In the genomic region with DNA sequence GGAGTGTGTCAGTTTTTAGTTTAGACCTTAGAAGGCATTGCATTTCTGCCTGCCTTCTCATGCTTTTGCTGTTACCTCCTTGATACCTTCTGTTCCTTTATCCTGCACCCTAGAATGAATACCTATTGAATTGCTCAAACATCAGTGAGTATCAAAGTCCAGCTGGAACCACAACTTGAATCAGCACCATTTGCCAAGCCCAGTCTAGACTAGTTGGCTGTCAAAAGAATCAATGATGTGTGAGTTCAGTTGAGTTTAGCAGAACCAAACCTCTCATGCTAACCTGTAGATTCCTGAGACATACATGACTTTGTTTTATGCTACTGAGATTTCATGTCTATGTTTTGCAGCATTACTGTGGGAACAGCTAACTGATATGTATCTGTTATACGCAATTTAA, we compare ENCODE assay signal across 14 cellular contexts.
DNase-seq lines count a peak whose midpoint lies in the region; ATAC-seq and TF ChIP-seq lines count a peak whose summit lies in the region.
"Had no signal": no experiment of that assay in that cellular context is flagged by ENCODE, and none has a peak within 500 bp of the region (broad histone marks: within the 10 kb centered on the region; RNA-seq: fewer than 3 reads in every experiment).

No MANE protein-coding gene starts in this region.

- no peaks in the 10 kb centered on the region for H3K27me3 Mint-ChIP-seq in stimulated activated naive CD8-positive, alpha-beta T cell treated with anti-CD3 and anti-CD28 coated beads, Interleukin-15, Interleukin-2, amounts not matched to agents 100 ng/mL and 50 ng/mL, for 24 hours
- H3K27me3 Mint-ChIP-seq: CD4-positive, CD25-positive, alpha-beta regulatory T cell had no signal

- no peaks in the 10 kb centered on the region for H3K36me3 Mint-ChIP-seq in stimulated activated naive CD8-positive, alpha-beta T cell treated with anti-CD3 and anti-CD28 coated beads, Interleukin-15, Interleukin-2, amounts not matched to agents 100 ng/mL and 50 ng/mL, for 24 hours (ENCODE audit: low read depth)
- H3K36me3 Mint-ChIP-seq: CD4-positive, CD25-positive, alpha-beta regulatory T cell had no signal

- 78% methylated on average over 1 of the region's 1 CpG for WGBS in right lobe of liver (ENCODE audit: insufficient coverage, low coverage, low lambda C conversion rate, missing lambda C conversion rate)

- H3K27ac ChIP-seq in right lobe of liver, result no peak overlapping the region
- H3K27ac ChIP-seq: BLaER1 treated with 17β-estradiol and CSF1 and Interleukin-3, amounts not matched to agents 10 nM and 100 nM had no signal

- peaks cover 0 to 8% (median 0%) of the 10 kb centered on the region in 4 donors for H3K4me1 ChIP-seq in right lobe of liver

- no peaks in the 10 kb centered on the region for H3K4me1 Mint-ChIP-seq in stimulated activated naive CD8-positive, alpha-beta T cell treated with anti-CD3 and anti-CD28 coated beads, Interleukin-15, Interleukin-2, amounts not matched to agents 100 ng/mL and 50 ng/mL, for 24 hours (ENCODE audit: low read depth)
- H3K4me1 Mint-ChIP-seq: CD4-positive, CD25-positive, alpha-beta regulatory T cell had no signal

- H3K4me3 ChIP-seq in right lobe of liver, result no peak overlapping the region
- H3K4me3 ChIP-seq: BLaER1 treated with 17β-estradiol and CSF1 and Interleukin-3, amounts not matched to agents 10 nM and 100 nM had no signal

- no peak for TF ChIP-seq POLR2A in right lobe of liver (IDR thresholded peaks at IDR 0.05)

- no peak for DNase-seq in stimulated activated naive CD8-positive, alpha-beta T cell treated with anti-CD3 and anti-CD28 coated beads, Interleukin-15, Interleukin-2, amounts not matched to agents 100 U/mL and 50 U/mL, for 24 hours
- DNase-seq in right lobe of liver (no peak), HuH-7 (ENCODE audit: low spot score) (no peak)
- DNase-seq: ACHN; Calu3; CD4-positive, CD25-positive, alpha-beta regulatory T cell; DMS 273 treated with DMSO at 0.1 percent for 48 hours; HCEC 1CT; HFFc6 had no signal

- H3K27ac Mint-ChIP-seq in stimulated activated naive CD8-positive, alpha-beta T cell treated with anti-CD3 and anti-CD28 coated beads, Interleukin-15, Interleukin-2, amounts not matched to agents 100 ng/mL and 50 ng/mL, for 24 hours, result peak overlapping the region; percentile 1
- H3K27ac Mint-ChIP-seq: CD4-positive, CD25-positive, alpha-beta regulatory T cell; HFFc6 had no signal

- no peaks in the 10 kb centered on the region for H3K9me3 Mint-ChIP-seq in stimulated activated naive CD8-positive, alpha-beta T cell treated with anti-CD3 and anti-CD28 coated beads, Interleukin-15, Interleukin-2, amounts not matched to agents 100 ng/mL and 50 ng/mL, for 24 hours
- H3K9me3 Mint-ChIP-seq: CD4-positive, CD25-positive, alpha-beta regulatory T cell had no signal

- ATAC-seq in stimulated activated naive CD8-positive, alpha-beta T cell treated with anti-CD3 and anti-CD28 coated beads, Interleukin-15, Interleukin-2, amounts not matched to agents 100 U/mL and 50 U/mL, for 24 hours, result no peak
- ATAC-seq in esophagus mucosa (peak; percentile 33), right lobe of liver (peak; percentile 18 to 93 (median 44)), HG02759 (IDR thresholded peaks at IDR 0.05; ENCODE audit: unreplicated experiment) (no peak), GM21737 (IDR thresholded peaks at IDR 0.05; ENCODE audit: unreplicated experiment) (no peak)

- no peak overlapping the region for H3K4me3 Mint-ChIP-seq in stimulated activated naive CD8-positive, alpha-beta T cell treated with anti-CD3 and anti-CD28 coated beads, Interleukin-15, Interleukin-2, amounts not matched to agents 100 ng/mL and 50 ng/mL, for 24 hours
- H3K4me3 Mint-ChIP-seq: CD4-positive, CD25-positive, alpha-beta regulatory T cell; HFFc6 had no signal

- intact Hi-C loops in right lobe of liver (cut with DNase I), result no loop called here

- H3K9me3 ChIP-seq in right lobe of liver, result no peaks in the 10 kb centered on the region
- H3K9me3 ChIP-seq: BLaER1 treated with 17β-estradiol and CSF1 and Interleukin-3, amounts not matched to agents 10 nM and 100 nM had no signal

- H3K27me3 ChIP-seq in right lobe of liver, result no peaks in the 10 kb centered on the region
- H3K27me3 ChIP-seq: BLaER1 treated with 17β-estradiol and CSF1 and Interleukin-3, amounts not matched to agents 10 nM and 100 nM had no signal

- no peaks in the 10 kb centered on the region for H3K36me3 ChIP-seq in right lobe of liver
- H3K36me3 ChIP-seq: BLaER1 treated with 17β-estradiol and CSF1 and Interleukin-3, amounts not matched to agents 10 nM and 100 nM had no signal

- no peak for TF ChIP-seq CTCF in right lobe of liver (IDR thresholded peaks at IDR 0.05)

Comparison
In these comparisons a context has a peak if more than half of its experiments do, and no peak if none do; other contexts are left out.
1. ATAC-seq: peak in esophagus mucosa (single experiment) and right lobe of liver (4 of 4); none in stimulated activated naive CD8-positive, alpha-beta T cell treated with anti-CD3 and anti-CD28 coated beads, Interleukin-15, Interleukin-2, amounts not matched to agents 100 U/mL and 50 U/mL, for 24 hours (single experiment), HG02759 (single experiment) and GM21737 (single experiment).